Comparison of ENCODE assay signal across 9 cellular contexts in the genomic region with DNA sequence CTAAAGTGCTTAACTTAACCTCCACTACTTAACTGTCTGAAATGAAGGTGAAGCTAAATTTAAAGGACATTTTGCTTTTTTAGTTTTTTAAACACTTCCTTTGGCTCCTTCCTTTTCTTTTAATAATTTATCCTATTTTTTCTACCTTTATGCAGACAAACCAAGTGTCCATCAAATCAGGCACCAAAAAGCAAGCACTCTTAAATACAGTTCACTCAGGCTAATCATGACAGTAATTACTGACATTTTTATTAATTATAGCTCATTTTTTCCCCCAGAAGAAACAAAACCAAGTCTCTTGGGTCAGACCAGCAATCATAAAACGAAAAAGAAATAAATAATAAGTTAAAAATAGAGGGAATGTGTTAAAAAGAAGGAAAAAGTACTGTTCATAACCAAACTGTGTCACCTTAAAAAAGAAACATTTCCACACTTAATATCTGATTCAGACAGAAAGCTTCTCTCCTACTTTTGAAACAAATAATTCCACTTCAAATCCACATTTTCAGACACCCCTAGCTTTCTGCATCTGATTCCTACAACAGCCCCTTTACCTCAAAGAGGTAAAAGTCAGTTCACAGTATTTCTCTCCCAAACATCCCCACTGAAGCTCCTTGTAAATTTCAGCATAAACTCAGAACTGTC. TPM values are rescaled to one million over a fixed set of nuclear protein-coding genes. Genes with fewer than 3 reads are reported as not detected.
DNase-seq lines count a peak whose midpoint lies in the region; TF ChIP-seq lines count a peak whose summit lies in the region.
"Had no signal": no experiment of that assay in that cellular context is flagged by ENCODE, and none has a peak within 500 bp of the region (broad histone marks: within the 10 kb centered on the region; RNA-seq: fewer than 3 reads in every experiment).

No MANE protein-coding gene starts in this region.

- H3K79me2 ChIP-seq in smooth muscle cell (ENCODE audit: low read depth) (no peaks in the 10 kb centered on the region), PC-9 (ENCODE audit: low read depth) (no peaks in the 10 kb centered on the region)

- H3F3A ChIP-seq in smooth muscle cell (ENCODE audit: low read depth): peaks cover 5% of the 10 kb centered on the region
- H3F3A ChIP-seq in PC-9 (ENCODE audit: insufficient read depth, low read depth): no peaks in the 10 kb centered on the region

- DNase-seq in NCI-H748 (lab: John Stamatoyannopoulos, UW; ENCODE audit: unreplicated experiment): peak; percentile 32
- no peak for DNase-seq in NCI-H748 treated with DMSO at 0.1 percent for 48 hours (lab: John Stamatoyannopoulos, UW)
- no peak for DNase-seq in SK-N-MC (ENCODE audit: low read depth, low spot score)
- DNase-seq in esophagus muscularis mucosa (ENCODE audit: extremely low spot score): no peak
- DNase-seq in smooth muscle cell (lab: John Stamatoyannopoulos, UW; ENCODE audit: unreplicated experiment): no peak
- DNase-seq in SW 1271 (lab: John Stamatoyannopoulos, UW): no peak
- DNase-seq in HFFc6: no peak
- DNase-seq in PC-9: no peak
- DNase-seq: HCEC 1CT had no signal

- CTCF ChIA-PET in PC-9 (lab: Charles Lee): interaction anchor here (1.6 kb wide), 1 partner anchor 9 kb away, joined by 12 read pairs; no protein-coding TSS in a partner anchor

- H3K36me3 ChIP-seq in SK-N-MC (ENCODE audit: insufficient read depth, low read length) (no peaks in the 10 kb centered on the region), esophagus muscularis mucosa (no peaks in the 10 kb centered on the region), smooth muscle cell (ENCODE audit: low read depth) (no peaks in the 10 kb centered on the region), PC-9 (ENCODE audit: low read depth) (no peaks in the 10 kb centered on the region)

- peaks cover 13% of the 10 kb centered on the region for H3K4me1 Mint-ChIP-seq in HFFc6 (ENCODE audit: low read depth)

- H3K27ac Mint-ChIP-seq in HFFc6: no peak overlapping the region

- H3K4me3 Mint-ChIP-seq in HFFc6: no peak overlapping the region

- no peaks in the 10 kb centered on the region for H3K9me3 ChIP-seq in SK-N-MC (ENCODE audit: low read depth, low read length)
- H3K9me3 ChIP-seq in esophagus muscularis mucosa: no peaks in the 10 kb centered on the region
- no peaks in the 10 kb centered on the region for H3K9me3 ChIP-seq in smooth muscle cell (replicated peaks; ENCODE audit: low read depth)
- H3K9me3 ChIP-seq in PC-9 (ENCODE audit: insufficient read depth, low read depth): no peaks in the 10 kb centered on the region

- intact Hi-C loops in esophagus muscularis mucosa (cut with DNase I) (loop anchor here (5.0 kb wide), 1 partner anchor 151 kb away; no protein-coding TSS in a partner anchor), PC-9 (cut with micrococcal nuclease; ENCODE audit: unreplicated experiment) (no loop called here)

- H3K4me3 ChIP-seq in SK-N-MC (peak overlapping the region; percentile 89), esophagus muscularis mucosa (peak overlapping the region; percentile 71 to 98 (median 76)), smooth muscle cell (peak overlapping the region; percentile 84), PC-9 (no peak overlapping the region)

- no peak for TF ChIP-seq POLR2A in esophagus muscularis mucosa (IDR thresholded peaks at IDR 0.05; ENCODE audit: low read depth)

- H3K27me3 Mint-ChIP-seq in HFFc6 (ENCODE audit: insufficient read depth): peaks cover 40% of the 10 kb centered on the region

- H3K4me1 ChIP-seq in esophagus muscularis mucosa (peaks cover 30 to 41% (median 36%) of the 10 kb centered on the region in 4 donors), smooth muscle cell (ENCODE audit: low read depth) (peaks cover 11% of the 10 kb centered on the region), PC-9 (replicated peaks; ENCODE audit: insufficient read depth) (no peaks in the 10 kb centered on the region)

- H3K4me2 ChIP-seq in smooth muscle cell: peak overlapping the region; percentile 96
- no peak overlapping the region for H3K4me2 ChIP-seq in PC-9

- peaks cover 0 to 5% (median 0%) of the 10 kb centered on the region in 4 donors for H3K27me3 ChIP-seq in esophagus muscularis mucosa
- peaks cover 13% of the 10 kb centered on the region for H3K27me3 ChIP-seq in smooth muscle cell (ENCODE audit: low read depth)
- H3K27me3 ChIP-seq in PC-9 (ENCODE audit: insufficient read depth, low read depth): peaks cover 84% of the 10 kb centered on the region

- H4K20me1 ChIP-seq in smooth muscle cell (ENCODE audit: low read depth) (no peaks in the 10 kb centered on the region), PC-9 (ENCODE audit: insufficient read depth) (0 out of 2 replicates have a peak, but pooled peaks cover 4% of the 10 kb centered on the region)

- POLR2A ChIA-PET in PC-9 (lab: Charles Lee; ENCODE audit: unreplicated experiment): interaction anchor here (0.6 kb wide), 1 partner anchor 217 kb away, joined by 3 read pairs; no protein-coding TSS in a partner anchor

- no peak overlapping the region for H3K27ac ChIP-seq in SK-N-MC
- H3K27ac ChIP-seq in esophagus muscularis mucosa (replicated peaks in 1 of 4): peak overlapping the region; percentile 93 to 98 (median 97)
- H3K27ac ChIP-seq in smooth muscle cell (ENCODE audit: low read depth): no peak overlapping the region
- no peak overlapping the region for H3K27ac ChIP-seq in PC-9

- no peak for TF ChIP-seq EP300 in esophagus muscularis mucosa (IDR thresholded peaks at IDR 0.05)

- TF ChIP-seq CTCF in esophagus muscularis mucosa (IDR thresholded peaks at IDR 0.05) (no peak), smooth muscle cell (IDR thresholded peaks at IDR 0.05; ENCODE audit: borderline replicate concordance, insufficient read depth, poor library complexity, severe bottlenecking) (no peak), HFFc6 (IDR thresholded peaks at IDR 0.05) (no peak), PC-9 (conservative IDR thresholded peaks at IDR 0.05) (no peak)

- H3K36me3 Mint-ChIP-seq in HFFc6 (ENCODE audit: low read depth): no peaks in the 10 kb centered on the region

- no TSS peak for BruUV-seq in PC-9 (replicated peaks; lab: Mats Ljungman, UMichigan)

- no peaks in the 10 kb centered on the region for H3K9me3 Mint-ChIP-seq in HFFc6

- H2AFZ ChIP-seq in smooth muscle cell (ENCODE audit: low read depth) (peak overlapping the region; percentile 73), PC-9 (no peak overlapping the region)

- 19% methylated on average over 1 of the region's 1 CpG for WGBS in esophagus muscularis mucosa
- 21% methylated on average over 1 of the region's 1 CpG for WGBS in smooth muscle cell (ENCODE audit: low lambda C conversion rate)

- H3K9ac ChIP-seq in SK-N-MC (ENCODE audit: insufficient read length) (no peak overlapping the region), smooth muscle cell (ENCODE audit: low read depth) (no peak overlapping the region)

- no peaks in the 10 kb centered on the region for H3K9me2 ChIP-seq in PC-9 (ENCODE audit: insufficient read depth)

RNA-seq across cellular contexts. Expression of gene CCND2, which starts 5.5 kb away (rescaled TPM):
- total RNA-seq in esophagus muscularis mucosa: 100 to 1,000 TPM; 101 to 122 (median 111) TPM
- 462 and 556 TPM in 2 replicates for total RNA-seq in smooth muscle cell
- polyA plus RNA-seq in smooth muscle cell: 280 and 356 TPM in 2 replicates
- 10 to 100 TPM in 4 of 6 experiments, 1 to 10 TPM in 2; 5.7 to 27.2 (median 24.5) TPM for total RNA-seq in HFFc6 (2021; fragmentation: NEBNext Ultra II Directional; extraction: Animal tissue kit (Norgen Biotek cat#: 25700))
- 0.09 TPM in 1 of 2 replicates, not detected in the other for total RNA-seq in PC-9 (2021)

RNA-seq across cellular contexts. Expression of gene TIGAR, which starts 53.0 kb away (rescaled TPM):
- total RNA-seq in esophagus muscularis mucosa (1 to 10 TPM; 6.6 to 7.6 (median 7.4) TPM), smooth muscle cell (21.0 and 21.6 TPM in 2 replicates), PC-9 (2021) (9.0 and 13.2 TPM in 2 replicates)
- 26.1 and 36.0 TPM in 2 replicates for polyA plus RNA-seq in smooth muscle cell
- 10 to 100 TPM; 29.9 to 51.8 (median 41.8) TPM for total RNA-seq in HFFc6 (2021; fragmentation: NEBNext Ultra II Directional; extraction: Animal tissue kit (Norgen Biotek cat#: 25700))

Comparison
In these comparisons a context has a peak if more than half of its experiments do, and no peak if none do; other contexts are left out.
1. H3K27ac ChIP-seq: peak in esophagus muscularis mucosa (4 of 4); none in SK-N-MC (single experiment), smooth muscle cell (single experiment) and PC-9 (single experiment).